20 cellular contexts compared by ENCODE assay signal in the genomic region with DNA sequence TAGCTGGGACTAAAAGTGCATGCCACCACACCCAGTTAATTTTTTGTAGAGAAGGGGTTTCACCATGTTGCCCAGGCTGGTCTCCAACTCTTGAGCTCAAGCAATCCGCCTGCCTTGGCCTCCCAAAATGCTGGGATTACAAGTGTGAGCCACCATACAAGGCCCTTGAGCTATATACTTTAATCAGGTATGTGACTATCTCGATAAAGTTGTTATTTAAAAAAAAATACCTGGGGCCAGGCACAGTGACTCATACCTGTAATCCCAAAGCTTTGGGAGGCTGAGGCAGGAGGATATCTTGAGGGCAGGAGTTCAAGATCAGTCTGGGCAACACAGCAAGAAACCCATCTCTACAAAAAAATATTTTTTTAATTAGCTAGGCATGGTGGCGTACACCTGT. TPM values are rescaled to one million over a fixed set of nuclear protein-coding genes. Genes with fewer than 3 reads are reported as not detected.
A peak's percentile ranks its signal among the peaks of the same experiment; 100 is the strongest.
DNase-seq lines count a peak whose midpoint lies in the region; ATAC-seq and TF ChIP-seq lines count a peak whose summit lies in the region.
"Had no signal": no experiment of that assay in that cellular context is flagged by ENCODE, and none has a peak within 500 bp of the region (broad histone marks: within the 10 kb centered on the region; RNA-seq: fewer than 3 reads in every experiment).

No MANE protein-coding gene starts in this region.

- H2AFZ ChIP-seq in IMR-90 (replicated peaks; ENCODE audit: low read length, poor library complexity): no peak overlapping the region
- H2AFZ ChIP-seq: PC-9 had no signal

- TF ChIP-seq POLR2A in IMR-90 (IDR thresholded peaks at IDR 0.05; ENCODE audit: low read depth, low read length): no peak

- no TSS peak for BruUV-seq in IMR-90 (replicated peaks; lab: Mats Ljungman, UMichigan)

- H3K14ac ChIP-seq in IMR-90 (replicated peaks; ENCODE audit: low read depth, low read length): peak overlapping the region; percentile 36; the same call in 1 of the 2 replicates

- WGBS in IMR-90 (ENCODE audit: extremely low coverage in 2 of 2, insufficient read length in 1 of 2), 2 experiments: no CpG with 5 or more reads among the region's 3 CpGs

- H3K36me3 Mint-ChIP-seq in T-helper 2 cell treated with Interferon-gamma antibody and Interleukin-4, amounts not matched to agents 5 μg/mL and 100 μg/mL, for 36 hours (ENCODE audit: low read depth): peaks cover 63% of the 10 kb centered on the region
- peaks cover 30% of the 10 kb centered on the region for H3K36me3 Mint-ChIP-seq in activated naive CD8-positive, alpha-beta T cell
- H3K36me3 Mint-ChIP-seq in T-cell: peaks cover 54% of the 10 kb centered on the region
- peaks cover 69% of the 10 kb centered on the region for H3K36me3 Mint-ChIP-seq in CD8-positive, alpha-beta T cell

- H3K27me3 Mint-ChIP-seq in T-helper 2 cell treated with Interferon-gamma antibody and Interleukin-4, amounts not matched to agents 5 μg/mL and 100 μg/mL, for 36 hours (ENCODE audit: low read depth): no peaks in the 10 kb centered on the region
- H3K27me3 Mint-ChIP-seq in activated naive CD8-positive, alpha-beta T cell: no peaks in the 10 kb centered on the region
- H3K27me3 Mint-ChIP-seq in T-cell: no peaks in the 10 kb centered on the region
- no peaks in the 10 kb centered on the region for H3K27me3 Mint-ChIP-seq in CD8-positive, alpha-beta T cell (ENCODE audit: low read depth)
- H3K27me3 Mint-ChIP-seq: CD4-positive, CD25-positive, alpha-beta regulatory T cell had no signal

- DNase-seq in T-helper 2 cell treated with Interferon-gamma antibody and Interleukin-4, amounts not matched to agents 5 μg/mL and 100 μg/mL, for 36 hours (ENCODE audit: low spot score): no peak
- DNase-seq in T-helper 2 cell (no peak), IMR-90 (no peak), epithelial cell of prostate (ENCODE audit: low read depth, low spot score) (no peak), T-cell (no peak), NCI-H146 (lab: John Stamatoyannopoulos, UW) (no peak)
- DNase-seq in CD8-positive, alpha-beta T cell: no peak
- DNase-seq: CD4-positive, CD25-positive, alpha-beta regulatory T cell; HCEC 1CT; Kasumi-1; MV-4-11; NCI-H1105; NCI-H1436 treated with DMSO at 0.1 percent for 48 hours; NCI-H1930; NCI-H2107; NCI-H524 treated with DMSO at 0.1 percent for 48 hours; NCI-H774; PC-9; SHP77 had no signal

- H3K27me3 ChIP-seq in IMR-90 (ENCODE audit: control insufficient read depth, insufficient read depth, low read length): no peaks in the 10 kb centered on the region
- H3K27me3 ChIP-seq in CD8-positive, alpha-beta T cell (ENCODE audit: insufficient read depth, low read length): no peaks in the 10 kb centered on the region

- peak overlapping the region; percentile 52 for H3K27ac ChIP-seq in IMR-90 (ENCODE audit: insufficient read depth, low read length)
- peak overlapping the region; percentile 1 for H3K27ac ChIP-seq in epithelial cell of prostate
- no peak overlapping the region for H3K27ac ChIP-seq in CD8-positive, alpha-beta T cell (ENCODE audit: low read depth, low read length)
- H3K27ac ChIP-seq: PC-9 had no signal

- H3K23ac ChIP-seq in IMR-90 (ENCODE audit: low read depth, low read length): peak overlapping the region; percentile 35; the same call in 1 of the 2 replicates

- POLR2A ChIA-PET in IMR-90 (lab: Charles Lee; ENCODE audit: unreplicated experiment): no interaction called here
- POLR2A ChIA-PET in T-cell (lab: Charles Lee): interaction anchor here (0.7 to 0.8 kb wide), 2 partner anchors 8 to 69 kb away, joined by 3 to 4 read pairs; no protein-coding TSS in a partner anchor
- POLR2A ChIA-PET in CD8-positive, alpha-beta T cell (lab: Charles Lee): interaction anchor here (0.8 to 1.3 kb wide), 2 partner anchors 8 to 18 kb away, joined by 3 read pairs; no protein-coding TSS in a partner anchor

- no peak for TF ChIP-seq CTCF in IMR-90 (conservative IDR thresholded peaks at IDR 0.05; ENCODE audit: low read depth, low read length)
- TF ChIP-seq CTCF in CD8-positive, alpha-beta T cell (IDR thresholded peaks at IDR 0.05): no peak

- H3K4me2 ChIP-seq in IMR-90 (ENCODE audit: low read depth, low read length): no peak overlapping the region
- H3K4me2 ChIP-seq: PC-9 had no signal

- CTCF ChIA-PET in IMR-90 (lab: Yijun Ruan, JAX): interaction anchor here (0.7 kb wide), 1 partner anchor 9 kb away, joined by 3 read pairs; no protein-coding TSS in a partner anchor
- CTCF ChIA-PET in T-cell (lab: Charles Lee): interaction anchor here (0.7 to 1.7 kb wide), 5 partner anchors 9 to 86 kb away, joined by 3 to 8 read pairs (median 6); no protein-coding TSS in a partner anchor
- CTCF ChIA-PET in CD8-positive, alpha-beta T cell (lab: Charles Lee): interaction anchor here (1.7 to 2.8 kb wide), 2 partner anchors 34 to 797 kb away, joined by 4 to 13 read pairs; no protein-coding TSS in a partner anchor

- H2BK20ac ChIP-seq in IMR-90 (ENCODE audit: low read depth, low read length): 0 out of 2 replicates have a peak overlapping the region, but pooled peaks have one; percentile 6

- H2AK5ac ChIP-seq in IMR-90 (ENCODE audit: low read depth, low read length): 0 out of 2 replicates have a peak overlapping the region, but pooled peaks have one; percentile 60

- peak overlapping the region in 1 of 2 experiments; percentile 60; a peak in 2 of 4 replicates for H4K8ac ChIP-seq in IMR-90 (ENCODE audit: low read depth in 2 of 2, low read length in 2 of 2)

- H3K9me1 ChIP-seq in IMR-90 (ENCODE audit: insufficient read depth, low read length): peaks cover 5% of the 10 kb centered on the region; the same call in 1 of the 2 replicates

- in situ Hi-C loops in IMR-90 (cut with MboI; ENCODE audit: low sequenced_read_pairs): loop anchor here (25.0 kb wide), 1 partner anchor 1628 kb away; no protein-coding TSS in a partner anchor

- H2BK5ac ChIP-seq in IMR-90 (ENCODE audit: low read depth, low read length, poor library complexity, severe bottlenecking): peak overlapping the region; percentile 52

- peak overlapping the region; percentile 20 for H3K27ac Mint-ChIP-seq in T-helper 2 cell treated with Interferon-gamma antibody and Interleukin-4, amounts not matched to agents 5 μg/mL and 100 μg/mL, for 36 hours
- peak overlapping the region; percentile 76 for H3K27ac Mint-ChIP-seq in activated naive CD8-positive, alpha-beta T cell
- H3K27ac Mint-ChIP-seq in T-cell: no peak overlapping the region
- H3K27ac Mint-ChIP-seq in CD8-positive, alpha-beta T cell: no peak overlapping the region

- peaks cover 18% of the 10 kb centered on the region for H3K4me1 ChIP-seq in IMR-90 (ENCODE audit: control insufficient read depth, insufficient read depth, low read length)
- H3K4me1 ChIP-seq in CD8-positive, alpha-beta T cell (ENCODE audit: insufficient read depth, low read length): no peaks in the 10 kb centered on the region

- no peak overlapping the region for H3K4me3 ChIP-seq in IMR-90 (ENCODE audit: insufficient read depth, low read depth, low read length)
- no peak overlapping the region for H3K4me3 ChIP-seq in CD8-positive, alpha-beta T cell (ENCODE audit: low read depth, low read length)
- H3K4me3 ChIP-seq: PC-9 had no signal

- H3K4me3 Mint-ChIP-seq in T-helper 2 cell treated with Interferon-gamma antibody and Interleukin-4, amounts not matched to agents 5 μg/mL and 100 μg/mL, for 36 hours: no peak overlapping the region
- no peak overlapping the region for H3K4me3 Mint-ChIP-seq in activated naive CD8-positive, alpha-beta T cell
- no peak overlapping the region for H3K4me3 Mint-ChIP-seq in T-cell
- no peak overlapping the region for H3K4me3 Mint-ChIP-seq in CD8-positive, alpha-beta T cell
- H3K4me3 Mint-ChIP-seq: CD4-positive, CD25-positive, alpha-beta regulatory T cell had no signal

- intact Hi-C loops in IMR-90 (cut with micrococcal nuclease): no loop called here
- intact Hi-C loops in CD8-positive, alpha-beta T cell (cut with DNase I, micrococcal nuclease): no loop called here

- H3K56ac ChIP-seq in IMR-90 (ENCODE audit: extremely low read depth, insufficient read depth, low read length): no peak overlapping the region

- no peak overlapping the region for H3K18ac ChIP-seq in IMR-90 (ENCODE audit: low read depth, low read length)

- H3K9me3 Mint-ChIP-seq in T-helper 2 cell treated with Interferon-gamma antibody and Interleukin-4, amounts not matched to agents 5 μg/mL and 100 μg/mL, for 36 hours: no peaks in the 10 kb centered on the region
- H3K9me3 Mint-ChIP-seq in activated naive CD8-positive, alpha-beta T cell (ENCODE audit: low read depth): no peaks in the 10 kb centered on the region
- no peaks in the 10 kb centered on the region for H3K9me3 Mint-ChIP-seq in T-cell
- H3K9me3 Mint-ChIP-seq in CD8-positive, alpha-beta T cell: no peaks in the 10 kb centered on the region
- H3K9me3 Mint-ChIP-seq: CD4-positive, CD25-positive, alpha-beta regulatory T cell had no signal

- ATAC-seq in IMR-90 (ENCODE audit: low read depth): no peak
- ATAC-seq in T-cell (replicated peaks in 1 of 4): no peak
- no peak for ATAC-seq in CD8-positive, alpha-beta T cell

- TF ChIP-seq RAD21 in IMR-90 (IDR thresholded peaks at IDR 0.05; ENCODE audit: low read length): no peak

- H2BK15ac ChIP-seq in IMR-90 (ENCODE audit: low read depth, low read length): no peak overlapping the region; the same call in 2 of the 3 replicates

- peak overlapping the region; percentile 46; the same call in 1 of the 2 replicates for H3K4ac ChIP-seq in IMR-90 (ENCODE audit: low read depth, low read length)

- H3K36me3 ChIP-seq in IMR-90 (ENCODE audit: control insufficient read depth, insufficient read depth, low read length): peaks cover 37% of the 10 kb centered on the region
- peaks cover 10% of the 10 kb centered on the region for H3K36me3 ChIP-seq in CD8-positive, alpha-beta T cell (ENCODE audit: insufficient read depth, low read length)

- no peaks in the 10 kb centered on the region for H4K20me1 ChIP-seq in IMR-90 (ENCODE audit: insufficient read depth, low read length)

- peaks cover 18 to 43% of the 10 kb centered on the region in 2 experiments for H3K79me1 ChIP-seq in IMR-90 (ENCODE audit: low read depth in 1 of 2, low read length in 2 of 2)

- no peak overlapping the region for H4K91ac ChIP-seq in IMR-90 (ENCODE audit: insufficient read depth, low read depth, low read length)

- no peaks in the 10 kb centered on the region for H3K9me3 ChIP-seq in IMR-90 (ENCODE audit: control insufficient read depth, insufficient read depth, low read length)
- H3K9me3 ChIP-seq in CD8-positive, alpha-beta T cell (ENCODE audit: low read length): no peaks in the 10 kb centered on the region

- no peak overlapping the region for H2AK9ac ChIP-seq in IMR-90 (replicated peaks; ENCODE audit: low read depth, low read length, poor library complexity)

- dilution Hi-C loops in IMR-90 (cut with HindIII; ENCODE audit: low sequenced_read_pairs, unreplicated experiment): no loop called here

- H3K9ac ChIP-seq in IMR-90 (ENCODE audit: low read depth, low read length): no peak overlapping the region

- H4K5ac ChIP-seq in IMR-90 (ENCODE audit: low read depth, low read length): no peak overlapping the region

- H3K4me1 Mint-ChIP-seq in T-helper 2 cell treated with Interferon-gamma antibody and Interleukin-4, amounts not matched to agents 5 μg/mL and 100 μg/mL, for 36 hours (ENCODE audit: low read depth): peaks cover 17% of the 10 kb centered on the region
- H3K4me1 Mint-ChIP-seq in activated naive CD8-positive, alpha-beta T cell (ENCODE audit: low read depth): peaks cover 58% of the 10 kb centered on the region
- peaks cover 43 to 61% (median 58%) of the 10 kb centered on the region in 3 donors for H3K4me1 Mint-ChIP-seq in T-cell
- peaks cover 52% of the 10 kb centered on the region for H3K4me1 Mint-ChIP-seq in CD8-positive, alpha-beta T cell (ENCODE audit: low read depth)

- H2BK120ac ChIP-seq in IMR-90 (ENCODE audit: low read depth, low read length): peak overlapping the region; percentile 31; the same call in 1 of the 2 replicates

RNA-seq across cellular contexts. Expression of a gene that starts 19.2 kb away (rescaled TPM):
- total RNA-seq in IMR-90 (2012; rRNA removed) (50.0 and 68.0 TPM in 2 replicates), T-cell (10 to 100 TPM; 54.0 to 62.8 (median 60.1) TPM)
- polyA plus RNA-seq in IMR-90 (2012; rRNA removed): 44.9 and 57.0 TPM in 2 replicates
- 14.3 and 27.2 TPM in 2 replicates for polyA plus RNA-seq in IMR-90 (2012; cell fraction: cytosol; rRNA removed)
- 8.4 and 77.6 TPM in 2 replicates for polyA plus RNA-seq in IMR-90 (2012; cell fraction: nucleus; rRNA removed; ENCODE audit: low replicate concordance)
- total RNA-seq in CD8-positive, alpha-beta T cell: 10 to 100 TPM; 62.0 to 72.8 TPM

Comparison
In these comparisons a context has a peak if more than half of its experiments do, and no peak if none do; other contexts are left out.
1. H3K27ac Mint-ChIP-seq: peak in T-helper 2 cell treated with Interferon-gamma antibody and Interleukin-4, amounts not matched to agents 5 μg/mL and 100 μg/mL, for 36 hours (single experiment) and activated naive CD8-positive, alpha-beta T cell (single experiment); none in T-cell (0 of 2) and CD8-positive, alpha-beta T cell (single experiment).